Comparison of ENCODE assay signal across 1 cellular context in genomic region chr17:50222922-50223321, GRCh38.
TF ChIP-seq lines count a peak whose summit lies in the region.

No MANE protein-coding gene starts in this region.

TF ChIP-seq in IMR-90, 13 proteins besides CTCF, POLR2A, EP300 and RAD21:
- TF ChIP-seq SMC3 (IDR thresholded peaks at IDR 0.05; ENCODE audit: low read depth, low read length) (no peak), FOS (IDR thresholded peaks at IDR 0.05; ENCODE audit: low read depth, low read length) (no peak), BHLHE40 (IDR thresholded peaks at IDR 0.05; ENCODE audit: low read depth, low read length) (no peak), MAFK (IDR thresholded peaks at IDR 0.05; ENCODE audit: low read depth, low read length) (no peak), CHD1 (IDR thresholded peaks at IDR 0.05; ENCODE audit: low read depth, low read length) (no peak), RFX5 (IDR thresholded peaks at IDR 0.05; ENCODE audit: low read depth, low read length) (no peak), USF2 (IDR thresholded peaks at IDR 0.05; ENCODE audit: low read depth, low read length) (no peak), RCOR1 (IDR thresholded peaks at IDR 0.05; ENCODE audit: insufficient replicate concordance, low read length) (no peak), MXI1 (IDR thresholded peaks at IDR 0.05; ENCODE audit: borderline replicate concordance, low read depth, low read length) (no peak), MAZ (IDR thresholded peaks at IDR 0.05; ENCODE audit: borderline replicate concordance, low read depth, low read length) (no peak), CEBPB (IDR thresholded peaks at IDR 0.05; ENCODE audit: low read depth, low read length) (no peak)
- TF ChIP-seq, protein P1, sequence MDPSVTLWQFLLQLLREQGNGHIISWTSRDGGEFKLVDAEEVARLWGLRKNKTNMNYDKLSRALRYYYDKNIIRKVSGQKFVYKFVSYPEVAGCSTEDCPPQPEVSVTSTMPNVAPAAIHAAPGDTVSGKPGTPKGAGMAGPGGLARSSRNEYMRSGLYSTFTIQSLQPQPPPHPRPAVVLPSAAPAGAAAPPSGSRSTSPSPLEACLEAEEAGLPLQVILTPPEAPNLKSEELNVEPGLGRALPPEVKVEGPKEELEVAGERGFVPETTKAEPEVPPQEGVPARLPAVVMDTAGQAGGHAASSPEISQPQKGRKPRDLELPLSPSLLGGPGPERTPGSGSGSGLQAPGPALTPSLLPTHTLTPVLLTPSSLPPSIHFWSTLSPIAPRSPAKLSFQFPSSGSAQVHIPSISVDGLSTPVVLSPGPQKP (IDR thresholded peaks at IDR 0.05; ENCODE audit: borderline replicate concordance, low read depth, low read length), result no peak
